ENCODE assay signal across 2 cellular contexts in the genomic region with DNA sequence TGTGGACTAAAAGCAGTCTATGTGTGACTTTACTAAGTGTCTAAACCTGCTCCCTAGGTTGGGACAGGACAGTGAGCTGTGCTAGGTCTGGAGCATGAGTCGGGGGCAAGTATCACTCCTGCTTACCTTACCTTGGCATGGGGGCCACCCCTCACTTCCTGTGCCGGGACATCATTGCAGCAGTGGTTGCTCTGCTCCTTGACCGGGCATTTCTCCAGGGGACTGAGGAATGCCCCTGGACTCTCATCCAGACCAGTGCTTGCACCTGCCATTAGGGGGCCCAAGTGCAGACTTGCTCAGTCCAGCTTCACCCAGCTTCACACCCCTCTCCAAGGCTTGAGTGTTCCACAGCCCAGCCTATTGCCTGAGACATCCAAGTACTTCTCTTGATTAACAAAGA.
TF ChIP-seq lines count a peak whose summit lies in the region.

No MANE protein-coding gene starts in this region.

TF ChIP-seq in IMR-90, 13 proteins besides CTCF, POLR2A, EP300 and RAD21:
- TF ChIP-seq MXI1 (IDR thresholded peaks at IDR 0.05; ENCODE audit: borderline replicate concordance, low read depth, low read length) (no peak), MAZ (IDR thresholded peaks at IDR 0.05; ENCODE audit: borderline replicate concordance, low read depth, low read length) (no peak)
TF ChIP-seq in IMR-90: peak in this region for 0.

TF ChIP-seq in H1, 55 proteins besides CTCF, POLR2A, EP300 and RAD21:
- no peak for TF ChIP-seq NRF1 (IDR thresholded peaks at IDR 0.05; ENCODE audit: low read depth, low read length)
- 0 out of 2 replicates have a peak, but pooled peaks have one; percentile 13 for TF ChIP-seq CEBPB (IDR thresholded peaks at IDR 0.05; ENCODE audit: low read depth, low read length)
- 0 out of 2 replicates have a peak, but pooled peaks have one; percentile 27 for TF ChIP-seq TEAD4 (IDR thresholded peaks at IDR 0.05; ENCODE audit: low read depth, low read length)
